ENCODE assay signal across 26 cellular contexts in the genomic region with DNA sequence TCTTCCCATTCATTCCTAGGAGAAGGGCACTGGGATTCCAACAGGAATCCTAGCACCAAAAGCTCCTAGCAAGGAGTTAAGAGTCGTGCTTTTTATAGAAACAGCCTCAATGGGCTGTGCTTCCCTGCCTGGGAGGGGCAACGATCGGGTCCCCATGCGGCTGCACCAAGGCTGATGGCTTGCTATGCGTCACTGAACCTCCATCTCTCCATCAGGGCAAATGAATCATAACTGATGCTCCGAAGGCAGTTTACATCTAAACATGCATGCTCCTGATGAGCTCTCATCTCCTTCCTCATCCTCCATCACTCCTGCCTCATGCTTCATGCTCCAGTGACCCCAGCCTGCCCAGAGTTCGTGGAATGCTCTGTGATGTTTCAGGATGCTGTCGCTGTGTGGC.
"Had no signal": no experiment of that assay in that cellular context is flagged by ENCODE, and none has a peak within 500 bp of the region (broad histone marks: within the 10 kb centered on the region; RNA-seq: fewer than 3 reads in every experiment).

No MANE protein-coding gene starts in this region.

- H3K4me1 ChIP-seq: left lung, neural progenitor cell, prostate gland, stomach, tibial artery, upper lobe of left lung had no signal

- H3K4me3 ChIP-seq: coronary artery, esophagus squamous epithelium, hepatocyte, left lung, neural progenitor cell, prostate gland, right atrium auricular region, smooth muscle cell, stomach, tibial artery, upper lobe of left lung had no signal

- H3K36me3 ChIP-seq: esophagus squamous epithelium, left lung, neural progenitor cell, prostate gland, right atrium auricular region, stomach, tibial artery, upper lobe of left lung had no signal

- DNase-seq: dermis blood vessel endothelial cell; effector memory CD8-positive, alpha-beta T cell; erythroblast; esophagus squamous epithelium; head of caudate nucleus; kidney; left cardiac atrium; left lung; mesendoderm; midbrain; naive thymus-derived CD4-positive, alpha-beta T cell; nucleus accumbens; stimulated activated CD4-positive, alpha-beta T cell treated with anti-CD3 and anti-CD28 coated beads, Interleukin-2, amount 100 ng/mL, for 24 hours; stimulated activated CD4-positive, alpha-beta T cell treated with anti-CD3 and anti-CD28 coated beads, Interleukin-4, amount 100 ng/mL, for 24 hours; stimulated activated naive CD4-positive, alpha-beta T cell treated with Interleukin-2 at 50 U/mL for 16 hours; stomach; tibial artery; upper lobe of left lung had no signal

- ATAC-seq: effector memory CD8-positive, alpha-beta T cell; left cardiac atrium; left lung; naive thymus-derived CD4-positive, alpha-beta T cell; sciatic nerve; stimulated activated effector memory CD8-positive, alpha-beta T cell treated with anti-CD3 and anti-CD28 coated beads, Interleukin-12 subunit alpha, Interleukin-12 subunit beta, amount 100 ng/mL, for 72 hours had no signal

- H3K9me3 ChIP-seq: esophagus squamous epithelium, left lung, prostate gland, right atrium auricular region, tibial artery, upper lobe of left lung had no signal

- H3K27ac ChIP-seq: coronary artery, esophagus squamous epithelium, hepatocyte, left lung, neural progenitor cell, prostate gland, right atrium auricular region, stomach, tibial artery, upper lobe of left lung had no signal

- H3K27me3 ChIP-seq: hepatocyte, left lung, neural progenitor cell, right atrium auricular region, tibial artery, upper lobe of left lung had no signal
